ENCODE assay signal across 21 cellular contexts in genomic region chr2:33655626-33656025, GRCh38.
"Had no signal": no experiment of that assay in that cellular context is flagged by ENCODE, and none has a peak within 500 bp of the region (broad histone marks: within the 10 kb centered on the region; RNA-seq: fewer than 3 reads in every experiment).

No MANE protein-coding gene starts in this region.

- H3K9me3 ChIP-seq: MG63, SK-N-SH had no signal

- H3K4me1 Mint-ChIP-seq: T-cell had no signal

- H3K36me3 Mint-ChIP-seq: T-cell had no signal

- H3K27ac ChIP-seq: RWPE1 had no signal

- H3K27ac Mint-ChIP-seq: T-cell had no signal

- H3K4me3 Mint-ChIP-seq: T-cell had no signal

- DNase-seq: IMR-90, Karpas-422, KG1, MG63, NCI-H1092 treated with DMSO at 0.1 percent for 48 hours, NCI-H1436 treated with DMSO at 0.1 percent for 48 hours, NCI-H1694, NCI-H187 treated with DMSO at 0.1 percent for 48 hours, NCI-H2081, NCI-H2107, NCI-H226, NCI-H446, NCI-H510A, NCI-H524 treated with DMSO at 0.1 percent for 48 hours, NCI-H69, NCI-H774, SHP77, SK-N-SH, SW 1271, T-cell had no signal

- H3K27me3 ChIP-seq: MG63 had no signal

- H3K36me3 ChIP-seq: MG63 had no signal

- H3K4me3 ChIP-seq: MG63 had no signal
